In genomic region chr13:104085611-104086010, GRCh38 we compare ENCODE assay signal across 15 cellular contexts.
DNase-seq lines count a peak whose midpoint lies in the region; ATAC-seq and TF ChIP-seq lines count a peak whose summit lies in the region.
"Had no signal": no experiment of that assay in that cellular context is flagged by ENCODE, and none has a peak within 500 bp of the region (broad histone marks: within the 10 kb centered on the region; RNA-seq: fewer than 3 reads in every experiment).

No MANE protein-coding gene starts in this region.

- H3K4me1 ChIP-seq in fibroblast of lung (ENCODE audit: control insufficient read depth, extremely low read depth, insufficient read depth, low read length) (no peaks in the 10 kb centered on the region), mesenchymal stem cell (ENCODE audit: control insufficient read depth, insufficient read depth, low read depth, low read length) (no peaks in the 10 kb centered on the region)
- H3K4me1 ChIP-seq: A549, Caco-2 had no signal

- H3K4me2 ChIP-seq in fibroblast of lung (ENCODE audit: extremely low read depth, insufficient read depth, low read length) (no peak overlapping the region), mesenchymal stem cell (ENCODE audit: low read length, poor library complexity, severe bottlenecking) (no peak overlapping the region)
- H3K4me2 ChIP-seq: A549, GM23338 had no signal

- H3K79me2 ChIP-seq in fibroblast of lung (ENCODE audit: control insufficient read depth, insufficient read depth, low read length), result no peaks in the 10 kb centered on the region

- H3K36me3 ChIP-seq in fibroblast of lung (ENCODE audit: control insufficient read depth, insufficient read depth, low read length), result no peaks in the 10 kb centered on the region
- H3K36me3 ChIP-seq in mesenchymal stem cell (ENCODE audit: control insufficient read depth in 1 of 2, insufficient read depth in 2 of 2, low read depth in 1 of 2, low read length in 2 of 2), result no peaks in the 10 kb centered on the region

- peaks cover 38% of the 10 kb centered on the region for H3K9me3 Mint-ChIP-seq in activated T-helper 2 cell treated with anti-CD3 and anti-CD28 coated beads, Interferon-gamma antibody, Interleukin-2, Interleukin-4, amounts not matched to agents 10 μg/mL and 5 μg/mL and 100 μg/mL, durations not matched to agents 14 hours and 24 hours and 36 hours
- H3K9me3 Mint-ChIP-seq in activated T-helper 17 cell treated with anti-CD3 and anti-CD28 coated beads, Interleukin-2, amount 50 U/mL, for 72 hours, result peaks cover 19% of the 10 kb centered on the region

- intact Hi-C loops in activated T-helper 2 cell treated with anti-CD3 and anti-CD28 coated beads, Interferon-gamma antibody, Interleukin-2, Interleukin-4, amounts not matched to agents 10 μg/mL and 5 μg/mL and 100 μg/mL, durations not matched to agents 14 hours and 24 hours and 36 hours (cut with micrococcal nuclease), result no loop called here

- no peak overlapping the region for H3K27ac Mint-ChIP-seq in activated T-helper 2 cell treated with anti-CD3 and anti-CD28 coated beads, Interferon-gamma antibody, Interleukin-2, Interleukin-4, amounts not matched to agents 10 μg/mL and 5 μg/mL and 100 μg/mL, durations not matched to agents 14 hours and 24 hours and 36 hours
- no peak overlapping the region for H3K27ac Mint-ChIP-seq in activated T-helper 17 cell treated with anti-CD3 and anti-CD28 coated beads, Interleukin-2, amount 50 U/mL, for 72 hours
- H3K27ac Mint-ChIP-seq: CD4-positive, alpha-beta T cell; GM23338; H9 had no signal

- H3K23ac ChIP-seq in mesenchymal stem cell (ENCODE audit: low read length in 2 of 2), result no peak overlapping the region

- H3K4me1 Mint-ChIP-seq in activated T-helper 2 cell treated with anti-CD3 and anti-CD28 coated beads, Interferon-gamma antibody, Interleukin-2, Interleukin-4, amounts not matched to agents 10 μg/mL and 5 μg/mL and 100 μg/mL, durations not matched to agents 14 hours and 24 hours and 36 hours (ENCODE audit: low read depth), result no peaks in the 10 kb centered on the region
- no peaks in the 10 kb centered on the region for H3K4me1 Mint-ChIP-seq in activated T-helper 17 cell treated with anti-CD3 and anti-CD28 coated beads, Interleukin-2, amount 50 U/mL, for 72 hours
- H3K4me1 Mint-ChIP-seq: GM23338, H9 had no signal

- H4K8ac ChIP-seq in mesenchymal stem cell (ENCODE audit: low read length), result no peak overlapping the region

- no peak overlapping the region for H3K4ac ChIP-seq in mesenchymal stem cell (ENCODE audit: low read depth in 1 of 2, low read length in 2 of 2)

- H2BK120ac ChIP-seq in mesenchymal stem cell (ENCODE audit: low read depth, low read length), result no peak overlapping the region

- no peak overlapping the region for H2BK15ac ChIP-seq in mesenchymal stem cell (ENCODE audit: low read depth, poor library complexity, severe bottlenecking)

- no peak overlapping the region for H4K91ac ChIP-seq in mesenchymal stem cell (ENCODE audit: low read length)

- DNase-seq in H4 (ENCODE audit: low spot score) (peak; percentile 70), RPMI7951 (ENCODE audit: low read depth) (peak; percentile 4), fibroblast of lung (ENCODE audit: low read depth in 2 of 2) (peak; percentile 5 to 13), mesenchymal stem cell (peak; percentile 41), NCI-H774 (lab: John Stamatoyannopoulos, UW) (no peak)
- DNase-seq in activated T-helper 2 cell treated with anti-CD3 and anti-CD28 coated beads, Interferon-gamma antibody, Interleukin-2, Interleukin-4, amounts not matched to agents 10 μg/mL and 5 μg/mL and 100 μg/mL, durations not matched to agents 14 hours and 24 hours and 36 hours (ENCODE audit: low spot score), result no peak
- DNase-seq: AML-193; Caco-2; CD4-positive, alpha-beta T cell; H9 had no signal

- no peaks in the 10 kb centered on the region for H3K36me3 Mint-ChIP-seq in activated T-helper 2 cell treated with anti-CD3 and anti-CD28 coated beads, Interferon-gamma antibody, Interleukin-2, Interleukin-4, amounts not matched to agents 10 μg/mL and 5 μg/mL and 100 μg/mL, durations not matched to agents 14 hours and 24 hours and 36 hours (ENCODE audit: low read depth)
- no peaks in the 10 kb centered on the region for H3K36me3 Mint-ChIP-seq in activated T-helper 17 cell treated with anti-CD3 and anti-CD28 coated beads, Interleukin-2, amount 50 U/mL, for 72 hours (ENCODE audit: low read depth)

- H3K9ac ChIP-seq in fibroblast of lung (ENCODE audit: insufficient read depth, low read length) (no peak overlapping the region), mesenchymal stem cell (ENCODE audit: low read length) (no peak overlapping the region)

- no peaks in the 10 kb centered on the region for H3K27me3 Mint-ChIP-seq in activated T-helper 2 cell treated with anti-CD3 and anti-CD28 coated beads, Interferon-gamma antibody, Interleukin-2, Interleukin-4, amounts not matched to agents 10 μg/mL and 5 μg/mL and 100 μg/mL, durations not matched to agents 14 hours and 24 hours and 36 hours (ENCODE audit: low read depth)
- no peaks in the 10 kb centered on the region for H3K27me3 Mint-ChIP-seq in activated T-helper 17 cell treated with anti-CD3 and anti-CD28 coated beads, Interleukin-2, amount 50 U/mL, for 72 hours
- H3K27me3 Mint-ChIP-seq: CD4-positive, alpha-beta T cell had no signal

- H2AK5ac ChIP-seq in mesenchymal stem cell (ENCODE audit: low read length, severe bottlenecking), result no peak overlapping the region

- no peaks in the 10 kb centered on the region for H3K27me3 ChIP-seq in fibroblast of lung (ENCODE audit: control insufficient read depth, insufficient read depth, low read length)
- H3K27me3 ChIP-seq in mesenchymal stem cell (ENCODE audit: control insufficient read depth in 1 of 2, insufficient read depth in 1 of 2, low read length in 2 of 2), result no peaks in the 10 kb centered on the region

- no peaks in the 10 kb centered on the region for H3K9me3 ChIP-seq in fibroblast of lung (ENCODE audit: control insufficient read depth, insufficient read depth, low read depth, low read length)
- peaks cover 6% of the 10 kb centered on the region for H3K9me3 ChIP-seq in mesenchymal stem cell (ENCODE audit: control insufficient read depth, low read length)
- H3K9me3 ChIP-seq: A549, Caco-2 had no signal

- no peak for ATAC-seq in activated T-helper 17 cell treated with anti-CD3 and anti-CD28 coated beads, Interleukin-2, amount 50 U/mL, for 72 hours (replicated peaks)
- ATAC-seq: A549, GM23338 had no signal

- H3K4me3 Mint-ChIP-seq in activated T-helper 2 cell treated with anti-CD3 and anti-CD28 coated beads, Interferon-gamma antibody, Interleukin-2, Interleukin-4, amounts not matched to agents 10 μg/mL and 5 μg/mL and 100 μg/mL, durations not matched to agents 14 hours and 24 hours and 36 hours (ENCODE audit: low read depth), result no peak overlapping the region
- H3K4me3 Mint-ChIP-seq in activated T-helper 17 cell treated with anti-CD3 and anti-CD28 coated beads, Interleukin-2, amount 50 U/mL, for 72 hours, result no peak overlapping the region
- H3K4me3 Mint-ChIP-seq: CD4-positive, alpha-beta T cell; GM23338; H9 had no signal

- H3K27ac ChIP-seq in fibroblast of lung (ENCODE audit: insufficient read depth, low read length), result no peak overlapping the region
- no peak overlapping the region for H3K27ac ChIP-seq in mesenchymal stem cell (ENCODE audit: low read length, poor library complexity, severe bottlenecking)
- H3K27ac ChIP-seq: 22Rv1, A549, C4-2B had no signal

- no peaks in the 10 kb centered on the region for H3K79me1 ChIP-seq in mesenchymal stem cell (replicated peaks; ENCODE audit: low read length, poor library complexity, severe bottlenecking)

- no peak overlapping the region for H3K18ac ChIP-seq in mesenchymal stem cell (ENCODE audit: low read depth in 1 of 2, low read length in 2 of 2)

- H2BK5ac ChIP-seq in mesenchymal stem cell (ENCODE audit: low read depth, low read length, poor library complexity, severe bottlenecking), result no peak overlapping the region

- H3K4me3 ChIP-seq in fibroblast of lung (replicated peaks in 1 of 4; ENCODE audit: control extremely low read depth in 1 of 4, insufficient read depth in 1 of 4, low read depth in 3 of 4, low read length in 4 of 4) (no peak overlapping the region), mesenchymal stem cell (ENCODE audit: insufficient read depth in 1 of 2, low read depth in 1 of 2, low read length in 2 of 2) (no peak overlapping the region)
- H3K4me3 ChIP-seq: A549, GM23338 had no signal

- no peak overlapping the region for H2BK12ac ChIP-seq in mesenchymal stem cell (ENCODE audit: low read length in 2 of 2)

- no CpG with 5 or more reads among the region's 4 CpGs for WGBS in mesenchymal stem cell

- no peak overlapping the region for H2AFZ ChIP-seq in fibroblast of lung (ENCODE audit: low read length)
- H2AFZ ChIP-seq in mesenchymal stem cell (ENCODE audit: low read depth, low read length), result no peak overlapping the region
- H2AFZ ChIP-seq: GM23338 had no signal

- H3K14ac ChIP-seq in mesenchymal stem cell (ENCODE audit: low read length in 2 of 2), result no peak overlapping the region

- H4K20me1 ChIP-seq in fibroblast of lung (ENCODE audit: control insufficient read depth, extremely low read depth, insufficient read depth, low read length), result no peaks in the 10 kb centered on the region

- no peak for TF ChIP-seq CTCF in fibroblast of lung (conservative IDR thresholded peaks at IDR 0.05 in 1 of 2, IDR thresholded peaks at IDR 0.05 in 1 of 2; ENCODE audit: low read depth in 1 of 2, low read length in 2 of 2)

Comparison
In these comparisons a context has a peak if more than half of its experiments do, and no peak if none do; other contexts are left out.
1. DNase-seq: peak in H4 (single experiment), RPMI7951 (single experiment), fibroblast of lung (2 of 2) and mesenchymal stem cell (single experiment); none in activated T-helper 2 cell treated with anti-CD3 and anti-CD28 coated beads, Interferon-gamma antibody, Interleukin-2, Interleukin-4, amounts not matched to agents 10 μg/mL and 5 μg/mL and 100 μg/mL, durations not matched to agents 14 hours and 24 hours and 36 hours (single experiment) and NCI-H774 (single experiment).